In genomic region chr7:131826960-131827359, GRCh38 we compare ENCODE assay signal across 23 cellular contexts.
DNase-seq lines count a peak whose midpoint lies in the region; ATAC-seq, FAIRE-seq and TF ChIP-seq lines count a peak whose summit lies in the region.
"Had no signal": no experiment of that assay in that cellular context is flagged by ENCODE, and none has a peak within 500 bp of the region (broad histone marks: within the 10 kb centered on the region; RNA-seq: fewer than 3 reads in every experiment).

No MANE protein-coding gene starts in this region.

- H3K79me2 ChIP-seq in GM23338 (replicated peaks; ENCODE audit: insufficient read depth): no peaks in the 10 kb centered on the region

- H3K4me1 Mint-ChIP-seq in GM23338: peaks cover 17% of the 10 kb centered on the region
- H3K4me1 Mint-ChIP-seq: B cell had no signal

- H3K9me3 Mint-ChIP-seq in GM23338: no peaks in the 10 kb centered on the region
- H3K9me3 Mint-ChIP-seq: activated naive CD4-positive, alpha-beta T cell treated with anti-CD3 and anti-CD28 coated beads, Interleukin-2, amount 50 U/mL, for 72 hours; activated T-helper 1 cell treated with anti-CD3 and anti-CD28 coated beads, Interleukin-12 subunit alpha, Interleukin-12 subunit beta, Interleukin-2, Interleukin-4 antibody, amounts not matched to agents 30 ng/mL and 10 ng/mL and 1 ng/mL, durations not matched to agents 14 hours and 24 hours and 36 hours; neural crest cell had no signal

- H3K4me1 ChIP-seq in GM23338 (ENCODE audit: insufficient read depth) (peaks cover 16% of the 10 kb centered on the region), esophagus muscularis mucosa (peaks cover 0 to 36% (median 29%) of the 10 kb centered on the region in 4 donors), sigmoid colon (peaks cover 0 to 19% (median 10%) of the 10 kb centered on the region in 4 donors)
- H3K4me1 ChIP-seq: ascending aorta, prostate gland, upper lobe of right lung had no signal

- H3K27me3 ChIP-seq in GM23338 (ENCODE audit: insufficient read depth) (no peaks in the 10 kb centered on the region), esophagus muscularis mucosa (peaks cover 0 to 5% (median 0%) of the 10 kb centered on the region in 4 donors), sigmoid colon (peaks cover 0 to 4% (median 0%) of the 10 kb centered on the region in 3 donors)
- H3K27me3 ChIP-seq: ascending aorta had no signal

- intact Hi-C loops in esophagus muscularis mucosa (cut with DNase I): no loop called here
- intact Hi-C loops in sigmoid colon (cut with DNase I): no loop called here

- H3K36me3 ChIP-seq in GM23338 (ENCODE audit: insufficient read depth) (no peaks in the 10 kb centered on the region), esophagus muscularis mucosa (no peaks in the 10 kb centered on the region), sigmoid colon (no peaks in the 10 kb centered on the region)
- H3K36me3 ChIP-seq: ascending aorta, prostate gland, upper lobe of right lung had no signal

- FAIRE-seq in RCC 7860 (lab: Jason Lieb, UNC): no peak

- peak; percentile 59 for DNase-seq in GM23338 (ENCODE audit: low spot score)
- peak; percentile 14 for DNase-seq in RCC 7860 (ENCODE audit: low spot score)
- no peak for DNase-seq in esophagus muscularis mucosa (ENCODE audit: extremely low spot score)
- DNase-seq in sigmoid colon: no peak
- no peak for DNase-seq in HK-2 (ENCODE audit: unreplicated experiment)
- no peak for DNase-seq in NCI-H2227 treated with DMSO at 0.1 percent for 48 hours (lab: John Stamatoyannopoulos, UW)
- DNase-seq: glutamatergic neuron; GOT3; mucosa of descending colon; NCI-H1092; NCI-H2029; NCI-H446 treated with DMSO at 0.1 percent for 48 hours; stimulated activated CD4-positive, alpha-beta T cell treated with anti-CD3 and anti-CD28 coated beads, Interleukin-4, amount 100 ng/mL, for 4 hours; upper lobe of right lung had no signal

- no peaks in the 10 kb centered on the region for H3K9me2 ChIP-seq in GM23338 (ENCODE audit: insufficient read depth)

- peaks cover 7% of the 10 kb centered on the region for H3K27me3 Mint-ChIP-seq in GM23338 (ENCODE audit: insufficient read depth, low read depth, poor library complexity)

- no peak overlapping the region for H3K27ac Mint-ChIP-seq in GM23338
- H3K27ac Mint-ChIP-seq: activated naive CD4-positive, alpha-beta T cell treated with anti-CD3 and anti-CD28 coated beads, Interleukin-2, amount 50 U/mL, for 72 hours; activated T-helper 1 cell treated with anti-CD3 and anti-CD28 coated beads, Interleukin-12 subunit alpha, Interleukin-12 subunit beta, Interleukin-2, Interleukin-4 antibody, amounts not matched to agents 30 ng/mL and 10 ng/mL and 1 ng/mL, durations not matched to agents 14 hours and 24 hours and 36 hours; B cell had no signal

- H2AFZ ChIP-seq in GM23338: peak overlapping the region; percentile 78

- H3K9me3 ChIP-seq in esophagus muscularis mucosa (peaks cover 0 to 5% (median 0%) of the 10 kb centered on the region in 4 donors), sigmoid colon (no peaks in the 10 kb centered on the region)
- H3K9me3 ChIP-seq: ascending aorta, mucosa of descending colon, prostate gland, upper lobe of right lung had no signal

- no peak for TF ChIP-seq POLR2A in esophagus muscularis mucosa (IDR thresholded peaks at IDR 0.05; ENCODE audit: low read depth)
- no peak for TF ChIP-seq POLR2A in sigmoid colon (IDR thresholded peaks at IDR 0.05)

- H3K36me3 Mint-ChIP-seq in GM23338 (ENCODE audit: low read depth): no peaks in the 10 kb centered on the region
- H3K36me3 Mint-ChIP-seq: activated naive CD4-positive, alpha-beta T cell treated with anti-CD3 and anti-CD28 coated beads, Interleukin-2, amount 50 U/mL, for 72 hours had no signal

- H3K4me3 ChIP-seq in GM23338: no peak overlapping the region
- no peak overlapping the region for H3K4me3 ChIP-seq in esophagus muscularis mucosa
- no peak overlapping the region for H3K4me3 ChIP-seq in sigmoid colon
- H3K4me3 ChIP-seq: ascending aorta, mucosa of descending colon, prostate gland, upper lobe of right lung had no signal

- 41% methylated on average over 8 of the region's 8 CpGs for WGBS in esophagus muscularis mucosa
- 56 to 65% methylated on average over 8 of the region's 8 CpGs for WGBS in sigmoid colon, 2 donors

- H3F3A ChIP-seq in GM23338 (replicated peaks; ENCODE audit: low read depth): no peaks in the 10 kb centered on the region

- H3K27ac ChIP-seq in GM23338 (ENCODE audit: low read depth) (no peak overlapping the region), esophagus muscularis mucosa (replicated peaks in 1 of 4) (peak overlapping the region; percentile 12 to 75 (median 64)), sigmoid colon (peak overlapping the region in 3 of 4 donors; percentile 46 to 74 (median 57))
- H3K27ac ChIP-seq: ascending aorta, KMS-11, prostate gland, upper lobe of right lung had no signal

- no peak overlapping the region for H3K4me3 Mint-ChIP-seq in GM23338
- H3K4me3 Mint-ChIP-seq: activated T-helper 1 cell treated with anti-CD3 and anti-CD28 coated beads, Interleukin-12 subunit alpha, Interleukin-12 subunit beta, Interleukin-2, Interleukin-4 antibody, amounts not matched to agents 30 ng/mL and 10 ng/mL and 1 ng/mL, durations not matched to agents 14 hours and 24 hours and 36 hours; B cell; neural crest cell had no signal

- H4K20me1 ChIP-seq in GM23338 (replicated peaks; ENCODE audit: insufficient read depth): no peaks in the 10 kb centered on the region

- no peak for ATAC-seq in GM23338
- no peak for ATAC-seq in HG03108 (IDR thresholded peaks at IDR 0.05; ENCODE audit: unreplicated experiment)
- ATAC-seq: activated naive CD4-positive, alpha-beta T cell treated with anti-CD3 and anti-CD28 coated beads, Interleukin-2, amount 50 U/mL, for 72 hours; left lobe of liver; mucosa of descending colon; upper lobe of right lung had no signal

- TF ChIP-seq CTCF in GM23338 (conservative IDR thresholded peaks at IDR 0.05; ENCODE audit: low read depth in 2 of 2) (no peak), esophagus muscularis mucosa (IDR thresholded peaks at IDR 0.05) (no peak), sigmoid colon (IDR thresholded peaks at IDR 0.05) (no peak)

- H3K4me2 ChIP-seq in GM23338: no peak overlapping the region
- H3K4me2 ChIP-seq: KMS-11 had no signal

- peak; percentile 25 for TF ChIP-seq EP300 in esophagus muscularis mucosa (IDR thresholded peaks at IDR 0.05)
- peak in 1 of 4 donors; percentile 4 for TF ChIP-seq EP300 in sigmoid colon (IDR thresholded peaks at IDR 0.05)

TF ChIP-seq in GM23338, 12 proteins besides CTCF, POLR2A, EP300 and RAD21 (continues in another document):
- TF ChIP-seq ZNF331 (CRISPR knock-in tag; IDR thresholded peaks at IDR 0.05; ENCODE audit: low read depth): no peak
- TF ChIP-seq ZNF114 (CRISPR knock-in tag; IDR thresholded peaks at IDR 0.05): no peak
- no peak for TF ChIP-seq STAT1 (IDR thresholded peaks at IDR 0.05; ENCODE audit: unreplicated experiment)
- no peak for TF ChIP-seq JUNB (IDR thresholded peaks at IDR 0.05; ENCODE audit: unreplicated experiment)
- no peak for TF ChIP-seq REST (IDR thresholded peaks at IDR 0.05; ENCODE audit: unreplicated experiment)
- TF ChIP-seq NANOG (IDR thresholded peaks at IDR 0.05; ENCODE audit: borderline replicate concordance): no peak
- TF ChIP-seq EZH2 (IDR thresholded peaks at IDR 0.05; ENCODE audit: low read depth, unreplicated experiment): no peak
- no peak for TF ChIP-seq EZH2phosphoT487 (IDR thresholded peaks at IDR 0.05; ENCODE audit: unreplicated experiment)
- TF ChIP-seq CREB1 (CRISPR knock-in tag; IDR thresholded peaks at IDR 0.05; ENCODE audit: low read depth): no peak

Comparison
In these comparisons a context has a peak if more than half of its experiments do, and no peak if none do; other contexts are left out.
1. DNase-seq: peak in GM23338 (single experiment) and RCC 7860 (single experiment); none in esophagus muscularis mucosa (single experiment), sigmoid colon (single experiment), HK-2 (single experiment) and NCI-H2227 treated with DMSO at 0.1 percent for 48 hours (single experiment).